In the genomic region with DNA sequence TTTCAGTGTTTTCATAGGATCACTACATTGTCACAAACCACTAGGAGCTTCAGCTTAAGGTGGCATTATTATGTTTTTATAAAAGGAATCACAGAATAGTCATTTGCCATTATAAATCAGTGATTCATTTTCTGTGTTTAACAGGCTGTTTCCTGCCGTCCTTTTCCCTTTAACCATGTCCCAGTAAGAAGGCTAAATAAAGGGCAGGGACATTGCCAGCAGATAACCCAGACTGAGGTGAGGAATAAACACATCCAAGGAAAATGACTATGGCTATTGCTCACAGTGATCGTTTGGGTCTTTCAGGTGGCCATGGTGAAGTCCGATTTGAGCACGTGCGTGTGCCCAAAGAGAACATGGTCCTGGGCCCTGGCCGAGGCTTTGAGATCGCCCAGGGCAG, we compare ENCODE assay signal across 25 cellular contexts. TPM values are rescaled to one million over a fixed set of nuclear protein-coding genes. Genes with fewer than 3 reads are reported as not detected.
DNase-seq lines count a peak whose midpoint lies in the region; ATAC-seq and TF ChIP-seq lines count a peak whose summit lies in the region.
"Had no signal": no experiment of that assay in that cellular context is flagged by ENCODE, and none has a peak within 500 bp of the region (broad histone marks: within the 10 kb centered on the region; RNA-seq: fewer than 3 reads in every experiment).

No MANE protein-coding gene starts in this region.

- H3K4me1 ChIP-seq in esophagus muscularis mucosa (peaks cover 16 to 32% (median 26%) of the 10 kb centered on the region in 4 donors), right atrium auricular region (peaks cover 0 to 34% of the 10 kb centered on the region in 2 donors), left lung (no peaks in the 10 kb centered on the region)
- H3K4me1 ChIP-seq: BLaER1, HAP-1 had no signal

- H3K27ac ChIP-seq in esophagus muscularis mucosa (replicated peaks in 1 of 4) (peak overlapping the region; percentile 41 to 66 (median 56)), right atrium auricular region (peak overlapping the region; percentile 72 to 73), temporal lobe (ENCODE audit: low read depth, low read length) (peak overlapping the region; percentile 8), left lung (no peak overlapping the region)
- H3K27ac ChIP-seq: 22Rv1, BLaER1, HL-60, RWPE1 had no signal

- no peaks in the 10 kb centered on the region for H3K9me3 ChIP-seq in esophagus muscularis mucosa
- no peaks in the 10 kb centered on the region for H3K9me3 ChIP-seq in right atrium auricular region
- H3K9me3 ChIP-seq in left lung = no peaks in the 10 kb centered on the region
- H3K9me3 ChIP-seq: BLaER1, HAP-1 had no signal

- no peak overlapping the region for H3K4me3 ChIP-seq in esophagus muscularis mucosa
- H3K4me3 ChIP-seq in right atrium auricular region = no peak overlapping the region
- no peak overlapping the region for H3K4me3 ChIP-seq in left lung
- H3K4me3 ChIP-seq: BLaER1, HAP-1 had no signal

- 71% methylated on average over 7 of the region's 7 CpGs for WGBS in esophagus muscularis mucosa

- TF ChIP-seq CTCF in esophagus muscularis mucosa (IDR thresholded peaks at IDR 0.05) (no peak), right atrium auricular region (IDR thresholded peaks at IDR 0.05) (no peak), left lung (IDR thresholded peaks at IDR 0.05) (no peak)

- H3K27me3 ChIP-seq in esophagus muscularis mucosa (no peaks in the 10 kb centered on the region), right atrium auricular region (no peaks in the 10 kb centered on the region), left lung (no peaks in the 10 kb centered on the region)
- H3K27me3 ChIP-seq: BLaER1 had no signal

- DNase-seq in Right ventricle myocardium inferior (ENCODE audit: missing footprints) (no peak), cardiac septum (ENCODE audit: low spot score) (no peak), esophagus muscularis mucosa (ENCODE audit: extremely low spot score) (no peak), right atrium auricular region (ENCODE audit: low spot score) (no peak), left lung (no peak), NCI-H2171 treated with DMSO at 0.1 percent for 48 hours (lab: John Stamatoyannopoulos, UW) (no peak)
- DNase-seq: ACHN; CD4-positive, alpha-beta T cell; COR-L47; DMS79; KG1; NCI-H1105; NCI-H146; NCI-H2029 treated with DMSO at 0.1 percent for 48 hours; NCI-H345; NCI-H524; NCI-H774; NK-92 treated with Interleukin-12 subunit alpha and Interleukin-12 subunit beta, amount 100 ng/mL, for 24 hours had no signal

- TF ChIP-seq EP300 in esophagus muscularis mucosa (IDR thresholded peaks at IDR 0.05) = no peak

- intact Hi-C loops in Right ventricle myocardium inferior (cut with DNase I) (no loop called here), cardiac septum (cut with DNase I) (no loop called here), esophagus muscularis mucosa (cut with DNase I) (no loop called here), left lung (cut with DNase I) (no loop called here)

- peaks cover 6 to 77% (median 53%) of the 10 kb centered on the region in 4 donors for H3K36me3 ChIP-seq in esophagus muscularis mucosa
- peaks cover 39% of the 10 kb centered on the region for H3K36me3 ChIP-seq in right atrium auricular region
- peaks cover 0 to 73% of the 10 kb centered on the region in 2 donors for H3K36me3 ChIP-seq in left lung

- ATAC-seq in Right ventricle myocardium inferior = peak; percentile 29
- ATAC-seq in GM19023 (IDR thresholded peaks at IDR 0.05; ENCODE audit: unreplicated experiment) = no peak
- ATAC-seq in left lung = no peak

- TF ChIP-seq POLR2A in esophagus muscularis mucosa (IDR thresholded peaks at IDR 0.05; ENCODE audit: low read depth) = no peak

RNA-seq across cellular contexts. Expression of a gene that starts 17.9 kb away (rescaled TPM):
- total RNA-seq in Right ventricle myocardium inferior = 382 TPM
- total RNA-seq in cardiac septum = 168 TPM
- 100 to 1,000 TPM; 148 to 278 (median 209) TPM for total RNA-seq in esophagus muscularis mucosa
- total RNA-seq in right atrium auricular region = 100 to 1,000 TPM; 157 to 158 TPM
- total RNA-seq in temporal lobe = 11.1 TPM
- total RNA-seq in left lung = 100 to 1,000 TPM; 239 to 289 TPM

Comparison
In these comparisons a context has a peak if more than half of its experiments do, and no peak if none do; other contexts are left out.
1. H3K27ac ChIP-seq: peak in esophagus muscularis mucosa (4 of 4), right atrium auricular region (2 of 2) and temporal lobe (single experiment); none in left lung (0 of 2).
2. RNA of a gene that starts 17.9 kb away (total RNA-seq): 382 TPM in Right ventricle myocardium inferior (single experiment), 239 to 289 TPM in left lung, 148 to 278 TPM in esophagus muscularis mucosa, 168 TPM in cardiac septum (single experiment) and 157 to 158 TPM in right atrium auricular region; 11.1 TPM in temporal lobe (single experiment); every median in the first group is over 10 times any median in the second.